Comparison of ENCODE assay signal across 37 cellular contexts in genomic region chr16:25223964-25224363, GRCh38. TPM values are rescaled to one million over a fixed set of nuclear protein-coding genes. Genes with fewer than 3 reads are reported as not detected.
"Had no signal": no experiment of that assay in that cellular context is flagged by ENCODE, and none has a peak within 500 bp of the region (broad histone marks: within the 10 kb centered on the region; RNA-seq: fewer than 3 reads in every experiment).

No MANE protein-coding gene starts in this region.

- H3K4me1 ChIP-seq: adrenal gland, breast epithelium had no signal

- H3K27ac ChIP-seq: adrenal gland, brain microvascular endothelial cell, breast epithelium, VCaP had no signal

- H3K4me3 ChIP-seq: adrenal gland, body of pancreas, breast epithelium had no signal

- FAIRE-seq: astrocyte, TTC549 had no signal

- ATAC-seq: activated CD8-positive, alpha-beta T cell treated with anti-CD3 and anti-CD28 coated beads for 36 hours; activated naive CD4-positive, alpha-beta T cell treated with anti-CD3 and anti-CD28 coated beads, Interleukin-2, amount 50 U/mL, for 72 hours; activated T-cell treated with anti-CD3 and anti-CD28 coated beads, Interleukin-2, amount 50 U/mL, for 4 hours; activated T-cell treated with anti-CD3 and anti-CD28 coated beads, Interleukin-2, amount 50 U/mL, for 72 hours; activated T-helper 17 cell treated with anti-CD3 and anti-CD28 coated beads, Interleukin-2, amount 50 U/mL, for 72 hours; body of pancreas had no signal

- H3K9me3 ChIP-seq: adrenal gland, body of pancreas, breast epithelium had no signal

- H3K27me3 ChIP-seq: adrenal gland, body of pancreas, brain microvascular endothelial cell, breast epithelium had no signal

- H3K36me3 ChIP-seq: adrenal gland, brain microvascular endothelial cell, breast epithelium had no signal

- DNase-seq: activated B cell treated with CpG ODN at 0.5 μM for 24 hours; activated CD4-positive, alpha-beta memory T cell treated with anti-CD3 and anti-CD28 coated beads for 36 hours; activated CD4-positive, alpha-beta T cell treated with anti-CD3 and anti-CD28 coated beads for 4 hours; activated CD4-positive, alpha-beta T cell treated with anti-CD3 and anti-CD28 coated beads, Interleukin-2, amount 10 ng/mL, durations not matched to agents 24 days and 14 days; activated CD4-positive, alpha-beta T cell treated with anti-CD3 and anti-CD28 coated beads, Interleukin-2, amount 50 U/mL, for 1 hour; activated CD4-positive, alpha-beta T cell treated with anti-CD3 and anti-CD28 coated beads, Interleukin-2, amount 50 U/mL, for 4 hours; activated CD4-positive, CD25-positive, alpha-beta regulatory T cell treated with anti-CD3 and anti-CD28 coated beads, Interleukin-2, amount 50 U/mL, for 72 hours; activated CD8-positive, alpha-beta memory T cell treated with anti-CD3 and anti-CD28 coated beads, Interleukin-2, amount 50 U/mL, for 4 hours; activated CD8-positive, alpha-beta T cell treated with anti-CD3 and anti-CD28 coated beads for 36 hours; activated effector memory CD4-positive, alpha-beta T cell treated with anti-CD3 and anti-CD28 coated beads, Interleukin-2, amount 50 U/mL, for 16 hours; activated gamma-delta T cell treated with Interleukin-2 at 50 U/mL for 16 hours; activated naive CD4-positive, alpha-beta T cell; activated naive CD4-positive, alpha-beta T cell treated with anti-CD3 and anti-CD28 coated beads for 36 hours; activated naive CD4-positive, alpha-beta T cell treated with anti-CD3 and anti-CD28 coated beads, Interleukin-2, amount 50 U/mL, for 16 hours; activated naive CD8-positive, alpha-beta T cell treated with anti-CD3 and anti-CD28 coated beads for 36 hours; activated T-cell treated with anti-CD3 and anti-CD28 coated beads for 4 hours; activated T-cell treated with anti-CD3 and anti-CD28 coated beads, Interleukin-2, amount 50 U/mL, for 1 hour; activated T-cell treated with anti-CD3 and anti-CD28 coated beads, Interleukin-2, amount 50 U/mL, for 4 hours; activated T-cell treated with anti-CD3 and anti-CD28 coated beads, Interleukin-2, amount 50 U/mL, for 72 hours; adrenal gland; amniotic stem cell; aorta; body of pancreas; brain microvascular endothelial cell; central memory CD4-positive, alpha-beta T cell; T-helper 2 cell; T-helper 9 cell had no signal

RNA-seq across cellular contexts. Expression of gene AQP8, which starts 7.2 kb away (rescaled TPM):
- total RNA-seq: activated B cell treated with CpG ODN at 0.5 μM for 24 hours; activated CD4-positive, alpha-beta memory T cell treated with anti-CD3 and anti-CD28 coated beads for 36 hours; activated CD4-positive, alpha-beta T cell treated with anti-CD3 and anti-CD28 coated beads, Interleukin-2, amount 10 ng/mL, durations not matched to agents 24 days and 14 days; activated CD8-positive, alpha-beta memory T cell treated with anti-CD3 and anti-CD28 coated beads for 36 hours; activated CD8-positive, alpha-beta T cell treated with anti-CD3 and anti-CD28 coated beads for 36 hours; activated naive CD4-positive, alpha-beta T cell treated with anti-CD3 and anti-CD28 coated beads for 36 hours; activated naive CD4-positive, alpha-beta T cell treated with anti-CD3 and anti-CD28 coated beads, Interleukin-2, amount 50 U/mL, for 72 hours; activated naive CD8-positive, alpha-beta T cell treated with anti-CD3 and anti-CD28 coated beads for 36 hours; activated T-helper 1 cell treated with anti-CD3 and anti-CD28 coated beads, Interleukin-12 subunit alpha, Interleukin-12 subunit beta, Interleukin-2, Interleukin-4 antibody, amounts not matched to agents 30 ng/mL and 10 ng/mL and 1 ng/mL, durations not matched to agents 14 hours and 24 hours and 36 hours; activated T-helper 17 cell treated with anti-CD3 and anti-CD28 coated beads, Interleukin-2, amount 50 U/mL, for 72 hours; aorta; astrocyte; cardiac septum; cerebellum had no signal
